9 cellular contexts compared by ENCODE assay signal in genomic region chr7:143279186-143280098, GRCh38. TPM values are rescaled to one million over a fixed set of nuclear protein-coding genes. Genes with fewer than 3 reads are reported as not detected.
A peak's percentile ranks its signal among the peaks of the same experiment; 100 is the strongest.
DNase-seq lines count a peak whose midpoint lies in the region; ATAC-seq and TF ChIP-seq lines count a peak whose summit lies in the region.
"Had no signal": no experiment of that assay in that cellular context is flagged by ENCODE, and none has a peak within 500 bp of the region (broad histone marks: within the 10 kb centered on the region; RNA-seq: fewer than 3 reads in every experiment).

No MANE protein-coding gene starts in this region.

- H3K4me3 ChIP-seq in dorsolateral prefrontal cortex (peak overlapping the region in 48 of 59 donors; percentile 1 to 53 (median 26)), mucosa of descending colon (no peak overlapping the region), ascending aorta (peak overlapping the region in 1 of 2 donors; percentile 10)
- H3K4me3 ChIP-seq: cardiac muscle cell had no signal

- H3K27ac ChIP-seq in dorsolateral prefrontal cortex (peak overlapping the region; percentile 13 to 95 (median 87)), ascending aorta (no peak overlapping the region)
- H3K27ac ChIP-seq: cardiac muscle cell had no signal

- peak overlapping the region in 5 of 7 donors; percentile 11 to 60 (median 46) for H3K27ac Mint-ChIP-seq in CD14-positive monocyte

- peak; percentile 41 for ATAC-seq in mucosa of descending colon
- no peak for ATAC-seq in HG02623 (IDR thresholded peaks at IDR 0.05; ENCODE audit: unreplicated experiment)
- ATAC-seq in GM21390 (IDR thresholded peaks at IDR 0.05; ENCODE audit: unreplicated experiment), result no peak

- H3K9me3 ChIP-seq in mucosa of descending colon (no peaks in the 10 kb centered on the region), ascending aorta (no peaks in the 10 kb centered on the region)

- peaks cover 17% of the 10 kb centered on the region for H3K4me1 Mint-ChIP-seq in CD14-positive monocyte

- no peaks in the 10 kb centered on the region for H3K36me3 Mint-ChIP-seq in CD14-positive monocyte

- TF ChIP-seq CTCF in CD14-positive monocyte (IDR thresholded peaks at IDR 0.05) (no peak), dorsolateral prefrontal cortex (IDR thresholded peaks at IDR 0.05 in 54 of 56, conservative IDR thresholded peaks at IDR 0.05 in 2 of 56; ENCODE audit: low read depth in 1 of 56, partially characterized antibody in 56 of 56) (peak in 3 of 56 donors; percentile 10 to 21 (median 15)), mucosa of descending colon (IDR thresholded peaks at IDR 0.05) (no peak), ascending aorta (IDR thresholded peaks at IDR 0.05) (no peak)

- H3K36me3 ChIP-seq in mucosa of descending colon (ENCODE audit: low read depth) (no peaks in the 10 kb centered on the region), ascending aorta (no peaks in the 10 kb centered on the region)
- H3K36me3 ChIP-seq: cardiac muscle cell had no signal

- H3K27me3 ChIP-seq in dorsolateral prefrontal cortex (no peaks in the 10 kb centered on the region), ascending aorta (no peaks in the 10 kb centered on the region)
- H3K27me3 ChIP-seq: cardiac muscle cell had no signal

- peaks cover 0 to 1% (median 0%) of the 10 kb centered on the region in 3 donors for H3K27me3 Mint-ChIP-seq in CD14-positive monocyte (ENCODE audit: low read depth in 3 of 3)

- H3K4me1 ChIP-seq in mucosa of descending colon (ENCODE audit: low read depth) (peaks cover 33% of the 10 kb centered on the region), ascending aorta (no peaks in the 10 kb centered on the region)

- DNase-seq in CD14-positive monocyte (ENCODE audit: low spot score) (no peak), NCI-H2196 treated with DMSO at 0.1 percent for 48 hours (lab: John Stamatoyannopoulos, UW; ENCODE audit: unreplicated experiment) (peak; percentile 9), dorsolateral prefrontal cortex (no peak), mucosa of descending colon (no peak), ascending aorta (ENCODE audit: low spot score in 2 of 2) (no peak), NCI-H774 (lab: John Stamatoyannopoulos, UW) (no peak)

- H3K4me3 Mint-ChIP-seq in CD14-positive monocyte, result peak overlapping the region in 1 of 2 donors; percentile 26

- intact Hi-C loops in CD14-positive monocyte (cut with micrococcal nuclease) (loop anchor here in 1 of 2 donors (10.0 kb wide), 1 partner anchor 95 kb away; no protein-coding TSS in a partner anchor), dorsolateral prefrontal cortex (cut with DNase I) (loop anchor here in 1 of 2 donors (1.0 kb wide), 1 partner anchor 10 kb away; no protein-coding TSS in a partner anchor), mucosa of descending colon (cut with DNase I, micrococcal nuclease) (no loop called here), ascending aorta (cut with DNase I) (no loop called here)

- peaks cover 0 to 2% (median 0%) of the 10 kb centered on the region in 7 donors for H3K9me3 Mint-ChIP-seq in CD14-positive monocyte

RNA-seq across cellular contexts. Expression of gene TMEM139, which starts 5.3 kb away (rescaled TPM):
- not detected for polyA plus RNA-seq in CD14-positive monocyte
- total RNA-seq in dorsolateral prefrontal cortex (10 to 100 TPM in 2 of 120 experiments, 1 to 10 TPM in 93, under 1 TPM in 21, not detected in 4; 0.32 to 13.2 (median 2.1) TPM), mucosa of descending colon (10 to 100 TPM; 16.2 to 49.4 (median 46.6) TPM), ascending aorta (11.5 TPM)

RNA-seq across cellular contexts. Expression of gene CASP2, which starts 8.7 kb away (rescaled TPM):
- polyA plus RNA-seq in CD14-positive monocyte, result 10 to 100 TPM in 1 of 2 donors, 1 to 10 TPM in 1; 7.9 to 12.2 TPM
- total RNA-seq in dorsolateral prefrontal cortex (10 to 100 TPM; 10.0 to 28.4 (median 18.1) TPM), mucosa of descending colon (10 to 100 TPM; 26.1 to 39.5 (median 33.4) TPM), ascending aorta (13.7 TPM)

RNA-seq across cellular contexts. Expression of gene GSTK1, which starts 16.2 kb away (rescaled TPM):
- 100 to 1,000 TPM; 413 to 427 TPM for polyA plus RNA-seq in CD14-positive monocyte
- total RNA-seq in dorsolateral prefrontal cortex (100 to 1,000 TPM in 10 of 120 experiments, 10 to 100 TPM in 110; 60.1 to 106 (median 86.5) TPM), mucosa of descending colon (100 to 1,000 TPM; 193 to 363 (median 355) TPM), ascending aorta (174 TPM)

RNA-seq across cellular contexts. Expression of gene CLCN1, which starts 36.5 kb away (rescaled TPM):
- under 1 TPM; 0.11 to 0.76 TPM for polyA plus RNA-seq in CD14-positive monocyte
- total RNA-seq in dorsolateral prefrontal cortex (under 1 TPM in 20 of 120 experiments, not detected in 100; 0.10 to 0.43 (median 0.18) TPM), mucosa of descending colon (not detected), ascending aorta (not detected)
- total RNA-seq: cardiac muscle cell had no signal
- polyA plus RNA-seq: cardiac muscle cell had no signal

RNA-seq across cellular contexts. Expression of gene TAS2R40, which starts 57.6 kb away (rescaled TPM):
- under 1 TPM in 1 of 2 donors, not detected in 1; 0.54 TPM for polyA plus RNA-seq in CD14-positive monocyte
- not detected for total RNA-seq in dorsolateral prefrontal cortex
- total RNA-seq in mucosa of descending colon, result not detected
- total RNA-seq in ascending aorta, result not detected
- total RNA-seq: cardiac muscle cell had no signal
- polyA plus RNA-seq: cardiac muscle cell had no signal

Comparison
In these comparisons a context has a peak if more than half of its experiments do, and no peak if none do; other contexts are left out.
1. H3K27ac ChIP-seq: peak in dorsolateral prefrontal cortex (59 of 59); none in ascending aorta (0 of 2).